Comparison of ENCODE assay signal across 1 cellular context in the genomic region with DNA sequence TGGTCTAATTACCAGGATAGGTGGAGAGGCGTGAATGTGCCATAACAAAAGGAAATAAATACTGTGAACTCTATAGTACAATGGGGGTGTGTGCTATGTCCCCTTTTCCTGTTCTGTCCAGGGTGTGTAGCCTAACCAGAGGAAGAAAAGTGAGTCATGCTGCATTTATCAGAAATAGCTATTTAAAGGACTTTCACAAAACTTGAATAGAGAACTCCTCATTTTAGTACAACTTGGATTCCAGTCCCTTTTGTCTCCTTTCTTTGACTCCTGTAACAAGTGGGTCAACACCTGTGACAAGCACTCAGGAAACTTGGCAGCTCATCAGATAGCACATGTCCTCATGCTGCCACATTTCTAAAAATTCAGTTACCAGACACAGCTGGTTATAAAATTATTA.
TF ChIP-seq lines count a peak whose summit lies in the region.

No MANE protein-coding gene starts in this region.

TF ChIP-seq in HCT116, 20 proteins besides CTCF, POLR2A, EP300 and RAD21 (continued from another document):
- no peak for TF ChIP-seq SP1 (IDR thresholded peaks at IDR 0.05; ENCODE audit: low read depth)
- TF ChIP-seq ELF1 (IDR thresholded peaks at IDR 0.05; ENCODE audit: borderline replicate concordance, low read depth): no peak
- TF ChIP-seq, protein P1, sequence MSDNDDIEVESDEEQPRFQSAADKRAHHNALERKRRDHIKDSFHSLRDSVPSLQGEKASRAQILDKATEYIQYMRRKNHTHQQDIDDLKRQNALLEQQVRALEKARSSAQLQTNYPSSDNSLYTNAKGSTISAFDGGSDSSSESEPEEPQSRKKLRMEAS (IDR thresholded peaks at IDR 0.05): no peak
- no peak for TF ChIP-seq CEBPB (IDR thresholded peaks at IDR 0.05; ENCODE audit: low read depth)
- no peak for TF ChIP-seq TCF7L2 (IDR thresholded peaks at IDR 0.05; ENCODE audit: borderline replicate concordance, extremely low read depth, insufficient read depth, insufficient read length)
- no peak for TF ChIP-seq SIN3A (IDR thresholded peaks at IDR 0.05; ENCODE audit: low read depth)
- TF ChIP-seq, protein P2, sequence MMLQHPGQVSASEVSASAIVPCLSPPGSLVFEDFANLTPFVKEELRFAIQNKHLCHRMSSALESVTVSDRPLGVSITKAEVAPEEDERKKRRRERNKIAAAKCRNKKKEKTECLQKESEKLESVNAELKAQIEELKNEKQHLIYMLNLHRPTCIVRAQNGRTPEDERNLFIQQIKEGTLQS (IDR thresholded peaks at IDR 0.05): no peak
- TF ChIP-seq YY1 (IDR thresholded peaks at IDR 0.05; ENCODE audit: extremely low read depth, insufficient replicate concordance, low read depth, low read length): no peak
- no peak for TF ChIP-seq POLR2AphosphoS5 (IDR thresholded peaks at IDR 0.05; ENCODE audit: low read depth, low read length)
- no peak for TF ChIP-seq EZH2 (IDR thresholded peaks at IDR 0.05)
